ENCODE assay signal across 1 cellular context in the genomic region with DNA sequence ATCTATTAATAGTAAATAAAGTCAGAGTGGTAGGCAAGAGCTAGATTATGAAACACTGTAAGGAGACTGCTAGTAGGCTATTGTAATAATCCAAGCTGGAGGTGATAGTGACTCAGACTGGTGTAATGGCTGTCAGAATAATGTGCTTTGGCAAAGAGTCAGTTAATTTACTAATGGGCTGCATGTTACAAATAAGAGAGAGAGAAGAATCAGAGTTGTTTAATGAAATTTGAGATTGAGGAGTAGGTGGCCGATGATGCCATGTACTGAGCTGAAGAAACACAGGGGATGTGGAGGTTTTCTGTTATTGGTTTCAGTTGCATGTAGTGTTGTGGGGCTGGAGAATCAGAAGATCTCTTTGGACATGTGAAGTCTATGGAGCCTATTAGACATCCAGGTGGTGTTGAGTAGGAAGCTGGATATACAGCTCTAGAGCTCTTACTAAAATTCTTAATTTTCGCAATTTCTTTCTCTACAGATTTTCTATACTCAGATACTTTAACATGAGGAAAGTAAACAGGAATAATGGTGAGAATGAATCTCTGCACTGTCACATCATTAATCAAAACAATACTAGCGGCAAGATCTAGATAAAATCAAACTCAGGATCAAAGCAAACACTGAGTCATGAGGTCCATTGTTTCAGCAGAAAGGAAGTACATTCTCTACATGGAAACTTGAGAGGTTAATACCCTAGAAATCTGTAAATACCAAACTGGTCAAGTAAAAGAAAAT.
TF ChIP-seq lines count a peak whose summit lies in the region.

No MANE protein-coding gene starts in this region.

TF ChIP-seq in HepG2, 621 proteins besides CTCF, POLR2A, EP300 and RAD21 (continued from another document):
- TF ChIP-seq, protein P1, sequence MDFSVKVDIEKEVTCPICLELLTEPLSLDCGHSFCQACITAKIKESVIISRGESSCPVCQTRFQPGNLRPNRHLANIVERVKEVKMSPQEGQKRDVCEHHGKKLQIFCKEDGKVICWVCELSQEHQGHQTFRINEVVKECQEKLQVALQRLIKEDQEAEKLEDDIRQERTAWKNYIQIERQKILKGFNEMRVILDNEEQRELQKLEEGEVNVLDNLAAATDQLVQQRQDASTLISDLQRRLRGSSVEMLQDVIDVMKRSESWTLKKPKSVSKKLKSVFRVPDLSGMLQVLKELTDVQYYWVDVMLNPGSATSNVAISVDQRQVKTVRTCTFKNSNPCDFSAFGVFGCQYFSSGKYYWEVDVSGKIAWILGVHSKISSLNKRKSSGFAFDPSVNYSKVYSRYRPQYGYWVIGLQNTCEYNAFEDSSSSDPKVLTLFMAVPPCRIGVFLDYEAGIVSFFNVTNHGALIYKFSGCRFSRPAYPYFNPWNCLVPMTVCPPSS (IDR thresholded peaks at IDR 0.05): no peak
- TF ChIP-seq ASH2L (IDR thresholded peaks at IDR 0.05; ENCODE audit: insufficient read length, low read depth, low read length): no peak
- no peak for TF ChIP-seq ZKSCAN1 (IDR thresholded peaks at IDR 0.05; ENCODE audit: low read length)
- no peak for TF ChIP-seq SP140L (CRISPR knock-in tag; IDR thresholded peaks at IDR 0.05; ENCODE audit: borderline replicate concordance)
TF ChIP-seq in HepG2: peak in this region for 2.
